In genomic region chr3:124762612-124763011, GRCh38 we compare ENCODE assay signal across 19 cellular contexts.
"Had no signal": no experiment of that assay in that cellular context is flagged by ENCODE, and none has a peak within 500 bp of the region (broad histone marks: within the 10 kb centered on the region; RNA-seq: fewer than 3 reads in every experiment).

No MANE protein-coding gene starts in this region.

- H3K27ac Mint-ChIP-seq: activated CD4-positive, alpha-beta memory T cell treated with anti-CD3 and anti-CD28 coated beads for 36 hours; activated CD4-positive, alpha-beta T cell treated with anti-CD3 and anti-CD28 coated beads for 36 hours; activated CD8-positive, alpha-beta memory T cell treated with anti-CD3 and anti-CD28 coated beads, Interleukin-2, amount 10 ng/mL, durations not matched to agents 7 days and 5 days; activated naive CD4-positive, alpha-beta T cell treated with anti-CD3 and anti-CD28 coated beads, Interleukin-2, amount 50 U/mL, for 24 hours; stimulated activated naive B cell treated with anti-CD40 and anti-IgM and Interleukin-4, amounts not matched to agents 10 μg/mL and 1 μg/mL and 100 μg/mL, for 72 hours had no signal

- H3K4me3 Mint-ChIP-seq: activated CD4-positive, alpha-beta memory T cell treated with anti-CD3 and anti-CD28 coated beads for 36 hours; activated CD4-positive, alpha-beta T cell treated with anti-CD3 and anti-CD28 coated beads for 36 hours; activated CD8-positive, alpha-beta memory T cell treated with anti-CD3 and anti-CD28 coated beads, Interleukin-2, amount 10 ng/mL, durations not matched to agents 7 days and 5 days; activated naive CD4-positive, alpha-beta T cell treated with anti-CD3 and anti-CD28 coated beads, Interleukin-2, amount 50 U/mL, for 24 hours; naive thymus-derived CD4-positive, alpha-beta T cell; stimulated activated naive B cell treated with anti-CD40 and anti-IgM and Interleukin-4, amounts not matched to agents 10 μg/mL and 1 μg/mL and 100 μg/mL, for 72 hours had no signal

- H3K9me3 Mint-ChIP-seq: activated CD4-positive, alpha-beta memory T cell treated with anti-CD3 and anti-CD28 coated beads for 36 hours; activated naive CD4-positive, alpha-beta T cell treated with anti-CD3 and anti-CD28 coated beads, Interleukin-2, amount 50 U/mL, for 24 hours; naive thymus-derived CD4-positive, alpha-beta T cell; stimulated activated naive B cell treated with anti-CD40 and anti-IgM and Interleukin-4, amounts not matched to agents 10 μg/mL and 1 μg/mL and 100 μg/mL, for 72 hours had no signal

- H3K27ac ChIP-seq: WERI-Rb-1 had no signal

- H3K27me3 ChIP-seq: body of pancreas, transverse colon had no signal

- H3K27me3 Mint-ChIP-seq: activated CD4-positive, alpha-beta memory T cell treated with anti-CD3 and anti-CD28 coated beads for 36 hours; activated CD4-positive, alpha-beta T cell treated with anti-CD3 and anti-CD28 coated beads for 36 hours had no signal

- H3K36me3 ChIP-seq: WERI-Rb-1 had no signal

- DNase-seq: activated CD4-positive, alpha-beta memory T cell treated with anti-CD3 and anti-CD28 coated beads for 36 hours; activated CD4-positive, alpha-beta T cell treated with anti-CD3 and anti-CD28 coated beads for 36 hours; activated CD8-positive, alpha-beta memory T cell treated with anti-CD3 and anti-CD28 coated beads, Interleukin-2, amount 10 ng/mL, durations not matched to agents 7 days and 5 days; activated T-cell treated with anti-CD3 and anti-CD28 coated beads, Interleukin-2, amount 50 U/mL, for 1 hour; body of pancreas; central memory CD4-positive, alpha-beta T cell; cortex of kidney; effector CD4-positive, alpha-beta T cell; foreskin melanocyte; left cardiac atrium; naive thymus-derived CD4-positive, alpha-beta T cell; retina; stimulated activated CD4-positive, alpha-beta T cell treated with anti-CD3 and anti-CD28 coated beads, Interleukin-15, amount 100 ng/mL, for 24 hours; stimulated activated CD4-positive, alpha-beta T cell treated with anti-CD3 and anti-CD28 coated beads, Interleukin-4, amount 100 ng/mL, for 1 hour; stimulated activated naive B cell treated with anti-CD40 and anti-IgM and Interleukin-4, amounts not matched to agents 10 μg/mL and 1 μg/mL and 100 μg/mL, for 72 hours; transverse colon; WERI-Rb-1 had no signal

- ATAC-seq: activated CD4-positive, alpha-beta T cell treated with anti-CD3 and anti-CD28 coated beads for 36 hours; activated CD8-positive, alpha-beta memory T cell treated with anti-CD3 and anti-CD28 coated beads, Interleukin-2, amount 10 ng/mL, durations not matched to agents 7 days and 5 days; body of pancreas; left cardiac atrium; naive thymus-derived CD4-positive, alpha-beta T cell; stimulated activated naive B cell treated with anti-CD40 and anti-IgM and Interleukin-4, amounts not matched to agents 10 μg/mL and 1 μg/mL and 100 μg/mL, for 72 hours had no signal

- H3K4me3 ChIP-seq: body of pancreas, skin epidermis, transverse colon had no signal

- H3K9me3 ChIP-seq: body of pancreas, transverse colon had no signal

- H3K36me3 Mint-ChIP-seq: activated CD4-positive, alpha-beta memory T cell treated with anti-CD3 and anti-CD28 coated beads for 36 hours; activated CD8-positive, alpha-beta memory T cell treated with anti-CD3 and anti-CD28 coated beads, Interleukin-2, amount 10 ng/mL, durations not matched to agents 7 days and 5 days; activated naive CD4-positive, alpha-beta T cell treated with anti-CD3 and anti-CD28 coated beads, Interleukin-2, amount 50 U/mL, for 24 hours; naive thymus-derived CD4-positive, alpha-beta T cell; stimulated activated naive B cell treated with anti-CD40 and anti-IgM and Interleukin-4, amounts not matched to agents 10 μg/mL and 1 μg/mL and 100 μg/mL, for 72 hours had no signal
